Comparison of ENCODE assay signal across 14 cellular contexts in the genomic region with DNA sequence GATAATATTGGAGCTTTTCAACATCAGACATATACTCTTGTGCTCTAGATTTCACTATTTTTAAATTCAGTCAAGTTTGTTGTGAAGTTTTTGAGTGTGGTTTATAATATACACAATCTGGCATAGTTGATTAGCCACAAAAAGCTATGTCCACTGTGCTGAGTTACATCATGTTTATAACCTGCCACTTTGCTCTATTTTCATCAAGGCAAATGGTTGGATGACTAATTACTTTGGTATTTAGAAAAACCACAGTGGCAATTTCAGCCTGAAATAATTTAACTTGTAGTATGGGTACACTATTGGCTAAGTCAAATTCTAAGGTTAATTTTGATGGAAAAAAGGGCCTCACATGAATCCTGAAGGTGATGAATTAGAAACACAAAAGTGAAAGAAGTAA.
A peak's percentile ranks its signal among the peaks of the same experiment; 100 is the strongest.
DNase-seq lines count a peak whose midpoint lies in the region; FAIRE-seq and TF ChIP-seq lines count a peak whose summit lies in the region.
"Had no signal": no experiment of that assay in that cellular context is flagged by ENCODE, and none has a peak within 500 bp of the region (broad histone marks: within the 10 kb centered on the region; RNA-seq: fewer than 3 reads in every experiment).

No MANE protein-coding gene starts in this region.

- no peak overlapping the region for H3K9ac ChIP-seq in fibroblast of lung (ENCODE audit: insufficient read depth, low read length)
- H3K9ac ChIP-seq: BLaER1 had no signal

- FAIRE-seq in RCC 7860 (lab: Jason Lieb, UNC) = no peak
- FAIRE-seq: H1 had no signal

- H3K27ac ChIP-seq in fibroblast of lung (ENCODE audit: insufficient read depth, low read length) = no peak overlapping the region
- H3K27ac ChIP-seq: BLaER1, transverse colon had no signal

- no peak overlapping the region for H3K4me2 ChIP-seq in fibroblast of lung (ENCODE audit: extremely low read depth, insufficient read depth, low read length)
- H3K4me2 ChIP-seq: BLaER1 had no signal

- no peak overlapping the region for H3K4me3 ChIP-seq in fibroblast of lung (replicated peaks in 1 of 4; ENCODE audit: control extremely low read depth in 1 of 4, insufficient read depth in 1 of 4, low read depth in 3 of 4, low read length in 4 of 4)
- H3K4me3 ChIP-seq: BLaER1, transverse colon had no signal

- no peaks in the 10 kb centered on the region for H4K20me1 ChIP-seq in fibroblast of lung (ENCODE audit: control insufficient read depth, extremely low read depth, insufficient read depth, low read length)
- H4K20me1 ChIP-seq: BLaER1 had no signal

- no peaks in the 10 kb centered on the region for H3K36me3 ChIP-seq in fibroblast of lung (ENCODE audit: control insufficient read depth, insufficient read depth, low read length)
- H3K36me3 ChIP-seq: BLaER1, transverse colon had no signal

- no peak overlapping the region for H2AFZ ChIP-seq in fibroblast of lung (ENCODE audit: low read length)

- no peaks in the 10 kb centered on the region for H3K27me3 ChIP-seq in fibroblast of lung (ENCODE audit: control insufficient read depth, insufficient read depth, low read length)
- H3K27me3 ChIP-seq: BLaER1, transverse colon had no signal

- H3K4me1 ChIP-seq in fibroblast of lung (ENCODE audit: control insufficient read depth, extremely low read depth, insufficient read depth, low read length) = no peaks in the 10 kb centered on the region
- H3K4me1 ChIP-seq: BLaER1 had no signal

- no peaks in the 10 kb centered on the region for H3K79me2 ChIP-seq in fibroblast of lung (ENCODE audit: control insufficient read depth, insufficient read depth, low read length)

- DNase-seq in A172 (ENCODE audit: low spot score) (peak; percentile 75), GM04504 (ENCODE audit: low read depth) (peak; percentile 4), RCC 7860 (ENCODE audit: low spot score) (peak; percentile 7), fibroblast of lung (ENCODE audit: low read depth in 2 of 2) (peak; percentile 78 to 92), NCI-H187 treated with DMSO at 0.1 percent for 48 hours (lab: John Stamatoyannopoulos, UW) (no peak), NCI-H1694 (lab: John Stamatoyannopoulos, UW) (no peak), hippocampal formation (lab: John Stamatoyannopoulos, UW) (no peak)
- no peak for DNase-seq in activated CD8-positive, alpha-beta memory T cell treated with anti-CD3 and anti-CD28 coated beads for 24 hours
- DNase-seq: activated CD4-positive, alpha-beta T cell treated with anti-CD3 and anti-CD28 coated beads, Interleukin-2, amount 50 U/mL, for 1 hour; activated naive CD4-positive, alpha-beta T cell treated with anti-CD3 and anti-CD28 coated beads for 36 hours; NCI-H510A; transverse colon had no signal

- TF ChIP-seq CTCF in fibroblast of lung (conservative IDR thresholded peaks at IDR 0.05 in 1 of 2, IDR thresholded peaks at IDR 0.05 in 1 of 2; ENCODE audit: low read depth in 1 of 2, low read length in 2 of 2) = no peak

- no peaks in the 10 kb centered on the region for H3K9me3 ChIP-seq in fibroblast of lung (ENCODE audit: control insufficient read depth, insufficient read depth, low read depth, low read length)
- H3K9me3 ChIP-seq: BLaER1, transverse colon had no signal

Comparison
In these comparisons a context has a peak if more than half of its experiments do, and no peak if none do; other contexts are left out.
1. DNase-seq: peak in A172 (single experiment), GM04504 (single experiment), RCC 7860 (single experiment) and fibroblast of lung (2 of 2); none in NCI-H187 treated with DMSO at 0.1 percent for 48 hours (single experiment), NCI-H1694 (single experiment), activated CD8-positive, alpha-beta memory T cell treated with anti-CD3 and anti-CD28 coated beads for 24 hours (single experiment) and hippocampal formation (0 of 2).